In the genomic region with DNA sequence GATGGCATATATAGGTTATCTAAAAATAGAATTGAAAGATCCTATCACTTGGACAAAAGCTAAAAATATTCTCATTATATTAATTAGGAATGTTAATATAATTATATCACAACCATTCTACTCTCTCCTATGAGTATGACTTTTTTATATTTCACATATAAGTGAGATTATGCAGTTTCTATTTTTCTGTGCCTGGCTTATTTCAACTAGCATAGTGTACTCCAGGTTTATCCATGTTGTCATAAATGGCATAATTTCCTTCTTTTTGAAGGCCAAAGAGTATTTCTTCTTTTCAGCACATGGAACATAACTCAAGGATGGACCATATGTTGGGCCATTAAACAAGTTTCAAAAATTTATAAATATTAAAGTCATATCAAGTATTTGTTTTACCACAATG, we compare ENCODE assay signal across 24 cellular contexts.
DNase-seq lines count a peak whose midpoint lies in the region; TF ChIP-seq lines count a peak whose summit lies in the region.
"Had no signal": no experiment of that assay in that cellular context is flagged by ENCODE, and none has a peak within 500 bp of the region (broad histone marks: within the 10 kb centered on the region; RNA-seq: fewer than 3 reads in every experiment).

No MANE protein-coding gene starts in this region.

- no peaks in the 10 kb centered on the region for H3K9me3 ChIP-seq in uterus
- no peaks in the 10 kb centered on the region for H3K9me3 ChIP-seq in ovary
- H3K9me3 ChIP-seq: BE2C, BLaER1 had no signal

- no peak for TF ChIP-seq EP300 in ovary (IDR thresholded peaks at IDR 0.05)

- H3K27me3 ChIP-seq in rectal smooth muscle tissue (ENCODE audit: control insufficient read depth, insufficient read depth, low read length) (no peaks in the 10 kb centered on the region), uterus (no peaks in the 10 kb centered on the region), ovary (no peaks in the 10 kb centered on the region)
- H3K27me3 ChIP-seq: BE2C, BLaER1 had no signal

- H3K27me3 Mint-ChIP-seq in nephron (ENCODE audit: low read depth): no peaks in the 10 kb centered on the region
- H3K27me3 Mint-ChIP-seq: CD4-positive, alpha-beta memory T cell; CD4-positive, CD25-positive, alpha-beta regulatory T cell had no signal

- H3K27ac Mint-ChIP-seq in nephron: peak overlapping the region in 2 of 3 experiments; percentile 78 to 85
- H3K27ac Mint-ChIP-seq: CD14-positive monocyte; CD4-positive, alpha-beta memory T cell; CD4-positive, CD25-positive, alpha-beta regulatory T cell; CD8-positive, alpha-beta memory T cell had no signal

- no peak overlapping the region for H3K9ac ChIP-seq in rectal smooth muscle tissue (ENCODE audit: low read length)
- H3K9ac ChIP-seq: BLaER1 had no signal

- TF ChIP-seq CTCF in nephron (IDR thresholded peaks at IDR 0.05; ENCODE audit: unreplicated experiment in 3 of 3): no peak
- no peak for TF ChIP-seq CTCF in uterus (IDR thresholded peaks at IDR 0.05)
- TF ChIP-seq CTCF in ovary (IDR thresholded peaks at IDR 0.05): no peak

- no peaks in the 10 kb centered on the region for H3K36me3 Mint-ChIP-seq in nephron (ENCODE audit: low read depth)
- H3K36me3 Mint-ChIP-seq: CD14-positive monocyte; CD4-positive, alpha-beta memory T cell; CD4-positive, CD25-positive, alpha-beta regulatory T cell; CD8-positive, alpha-beta memory T cell had no signal

- no peak for DNase-seq in uterus
- DNase-seq in ovary: no peak
- no peak for DNase-seq in NK-92 (lab: John Stamatoyannopoulos, UW; ENCODE audit: unreplicated experiment)
- no peak for DNase-seq in globus pallidus (ENCODE audit: low spot score)
- DNase-seq: 8988T; ACHN; BE2C; C1 segment of cervical spinal cord; CD4-positive, alpha-beta memory T cell; CD4-positive, CD25-positive, alpha-beta regulatory T cell; CD8-positive, alpha-beta memory T cell; COR-L47; DMS 273 treated with DMSO at 0.1 percent for 48 hours; DMS153; DMS53; DMS79; DND-41; EL; GDM1 had no signal

- no peak overlapping the region for H3K4me3 Mint-ChIP-seq in nephron
- H3K4me3 Mint-ChIP-seq: CD14-positive monocyte; CD4-positive, alpha-beta memory T cell; CD4-positive, CD25-positive, alpha-beta regulatory T cell; CD8-positive, alpha-beta memory T cell had no signal

- intact Hi-C loops in uterus (cut with DNase I; ENCODE audit: low total_unique reads): no loop called here
- intact Hi-C loops in ovary (cut with DNase I): no loop called here

- no peak for TF ChIP-seq POLR2A in uterus (IDR thresholded peaks at IDR 0.05)
- TF ChIP-seq POLR2A in ovary (IDR thresholded peaks at IDR 0.05): no peak

- H3K36me3 ChIP-seq in rectal smooth muscle tissue (ENCODE audit: control insufficient read depth, insufficient read depth, low read length) (no peaks in the 10 kb centered on the region), uterus (no peaks in the 10 kb centered on the region), ovary (no peaks in the 10 kb centered on the region)
- H3K36me3 ChIP-seq: BE2C, BLaER1 had no signal

- H3K27ac ChIP-seq in rectal smooth muscle tissue (ENCODE audit: low read depth, low read length) (peak overlapping the region; percentile 35), uterus (peak overlapping the region; percentile 52 to 54), ovary (no peak overlapping the region)
- H3K27ac ChIP-seq: BLaER1 had no signal

- peaks cover 12% of the 10 kb centered on the region for H3K9me3 Mint-ChIP-seq in nephron
- H3K9me3 Mint-ChIP-seq: CD14-positive monocyte had no signal

- H3K4me1 Mint-ChIP-seq in nephron: peaks cover 21% of the 10 kb centered on the region
- H3K4me1 Mint-ChIP-seq: CD14-positive monocyte; CD4-positive, alpha-beta memory T cell; CD4-positive, CD25-positive, alpha-beta regulatory T cell; CD8-positive, alpha-beta memory T cell had no signal

- no peak overlapping the region for H3K4me3 ChIP-seq in rectal smooth muscle tissue (ENCODE audit: low read length)
- H3K4me3 ChIP-seq in uterus: no peak overlapping the region
- no peak overlapping the region for H3K4me3 ChIP-seq in ovary
- H3K4me3 ChIP-seq: BLaER1, GM12878 had no signal

- H3K4me1 ChIP-seq in rectal smooth muscle tissue (ENCODE audit: control insufficient read depth, insufficient read depth, low read length) (peaks cover 12% of the 10 kb centered on the region), uterus (no peaks in the 10 kb centered on the region), ovary (ENCODE audit: insufficient read depth) (no peaks in the 10 kb centered on the region)
- H3K4me1 ChIP-seq: BE2C, BLaER1 had no signal

Comparison
In these comparisons a context has a peak if more than half of its experiments do, and no peak if none do; other contexts are left out.
1. H3K27ac ChIP-seq: peak in rectal smooth muscle tissue (single experiment) and uterus (2 of 2); none in ovary (0 of 2).